21 cellular contexts compared by ENCODE assay signal in genomic region chr2:182610231-182610630, GRCh38.
"Had no signal": no experiment of that assay in that cellular context is flagged by ENCODE, and none has a peak within 500 bp of the region (broad histone marks: within the 10 kb centered on the region; RNA-seq: fewer than 3 reads in every experiment).

No MANE protein-coding gene starts in this region.

- H3K27me3 ChIP-seq: MG63, Peyer's patch, SJCRH30 had no signal

- H3K27ac ChIP-seq: PC-9, Peyer's patch, SJCRH30 had no signal

- ATAC-seq: Right ventricle myocardium inferior, SK-N-SH treated with all-trans-retinoic acid at 6 μM for 48 hours, T-helper 17 cell had no signal

- H2AFZ ChIP-seq: PC-9 had no signal

- H3K9me3 ChIP-seq: MG63, Peyer's patch had no signal

- DNase-seq: IMR-90; Karpas-422; KG1; MG63; NCI-H1092 treated with DMSO at 0.1 percent for 48 hours; NCI-H1694 treated with DMSO at 0.1 percent for 48 hours; NCI-H1930; NCI-H2107; NCI-H226; NCI-H446; NCI-H510A; NCI-H524 treated with DMSO at 0.1 percent for 48 hours; NK-92 treated with Interleukin-12 subunit alpha and Interleukin-12 subunit beta, amount 100 ng/mL, for 24 hours; PC-9; Peyer's patch; SHP77 treated with DMSO at 0.1 percent for 48 hours; SJCRH30; T-helper 1 cell; T-helper 17 cell had no signal

- H3K4me1 ChIP-seq: Peyer's patch, SJCRH30 had no signal

- H3K4me2 ChIP-seq: PC-9 had no signal

- H3K4me3 ChIP-seq: MG63, PC-9, Peyer's patch, SJCRH30 had no signal

- H3K36me3 ChIP-seq: MG63, Peyer's patch, SJCRH30 had no signal
